26 cellular contexts compared by ENCODE assay signal in the genomic region with DNA sequence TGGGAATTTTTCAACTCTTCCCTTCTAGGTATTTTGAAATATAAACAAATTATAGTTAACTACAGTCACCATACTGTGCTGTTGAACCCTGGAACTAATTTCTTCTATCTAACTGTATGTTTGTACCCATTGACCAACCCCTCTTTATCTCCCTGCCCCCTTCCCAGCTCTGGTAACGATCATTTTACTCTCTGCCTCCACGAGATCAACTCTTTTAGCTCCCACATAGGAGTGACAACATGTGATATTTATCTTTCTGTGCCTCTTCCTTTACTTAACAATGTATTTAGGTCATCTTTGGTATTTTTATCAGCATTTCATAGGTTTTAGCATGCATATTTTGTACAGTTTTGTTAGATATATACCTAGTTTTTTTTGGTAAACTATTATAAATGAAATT.
"Had no signal": no experiment of that assay in that cellular context is flagged by ENCODE, and none has a peak within 500 bp of the region (broad histone marks: within the 10 kb centered on the region; RNA-seq: fewer than 3 reads in every experiment).

No MANE protein-coding gene starts in this region.

- ATAC-seq: activated naive CD8-positive, alpha-beta T cell treated with anti-CD3 and anti-CD28 coated beads, Interleukin-2, amount 50 U/mL, for 24 hours; left cardiac atrium; left ventricle myocardium superior; natural killer cell; right cardiac atrium; T-cell had no signal

- H3K9me3 ChIP-seq: esophagus squamous epithelium, spleen, thoracic aorta had no signal

- H3K27ac Mint-ChIP-seq: activated CD4-positive, alpha-beta memory T cell treated with anti-CD3 and anti-CD28 coated beads, Interleukin-2, amount 10 ng/mL, durations not matched to agents 7 days and 5 days; activated CD4-positive, alpha-beta T cell treated with anti-CD3 and anti-CD28 coated beads, Interleukin-2, amount 10 ng/mL, durations not matched to agents 24 days and 14 days; activated naive CD4-positive, alpha-beta T cell treated with anti-CD3 and anti-CD28 coated beads, Interleukin-2, amount 10 ng/mL, durations not matched to agents 7 days and 5 days; activated naive CD8-positive, alpha-beta T cell treated with anti-CD3 and anti-CD28 coated beads, Interleukin-2, amount 50 U/mL, for 24 hours; activated T-cell treated with anti-CD3 and anti-CD28 coated beads, Interleukin-2, amount 50 U/mL, for 24 hours; natural killer cell; stimulated activated naive CD8-positive, alpha-beta T cell treated with anti-CD3 and anti-CD28 coated beads, Interleukin-15, Interleukin-2, amounts not matched to agents 100 ng/mL and 50 ng/mL, for 24 hours; T-cell; T-helper 2 cell treated with Interferon-gamma antibody and Interleukin-4, amounts not matched to agents 5 μg/mL and 100 μg/mL, for 36 hours had no signal

- H3K36me3 ChIP-seq: thoracic aorta had no signal

- H3K27ac ChIP-seq: esophagus squamous epithelium, spleen, thoracic aorta had no signal

- DNase-seq: activated CD4-positive, alpha-beta memory T cell treated with anti-CD3 and anti-CD28 coated beads, Interleukin-2, amount 10 ng/mL, durations not matched to agents 7 days and 5 days; activated CD4-positive, alpha-beta T cell treated with anti-CD3 and anti-CD28 coated beads, Interleukin-2, amount 10 ng/mL, durations not matched to agents 24 days and 14 days; activated CD4-positive, CD25-positive, alpha-beta regulatory T cell treated with anti-CD3 and anti-CD28 coated beads, Interleukin-2, amount 50 U/mL, for 72 hours; activated CD8-positive, alpha-beta memory T cell treated with anti-CD3 and anti-CD28 coated beads, Interleukin-2, amount 50 U/mL, for 48 hours; activated gamma-delta T cell; activated naive CD4-positive, alpha-beta T cell treated with anti-CD3 and anti-CD28 coated beads, Interleukin-2, amount 10 ng/mL, durations not matched to agents 7 days and 5 days; activated naive CD8-positive, alpha-beta T cell treated with anti-CD3 and anti-CD28 coated beads, Interleukin-2, amount 50 U/mL, for 24 hours; activated T-cell treated with anti-CD3 and anti-CD28 coated beads, Interleukin-2, amount 50 U/mL, for 24 hours; amygdala; caudate nucleus; esophagus squamous epithelium; foreskin melanocyte; islet precursor cell; left cardiac atrium; left ventricle myocardium superior; midbrain; natural killer cell; right cardiac atrium; spleen; stimulated activated CD4-positive, alpha-beta T cell treated with anti-CD3 and anti-CD28 coated beads, Interleukin-2, amount 100 ng/mL, for 48 hours; T-cell; trophoblast cell had no signal

- H3K36me3 Mint-ChIP-seq: natural killer cell had no signal

- H3K27me3 ChIP-seq: esophagus squamous epithelium, spleen had no signal

- H3K9me3 Mint-ChIP-seq: activated CD4-positive, alpha-beta memory T cell treated with anti-CD3 and anti-CD28 coated beads, Interleukin-2, amount 10 ng/mL, durations not matched to agents 7 days and 5 days; activated CD4-positive, alpha-beta T cell treated with anti-CD3 and anti-CD28 coated beads, Interleukin-2, amount 10 ng/mL, durations not matched to agents 24 days and 14 days; activated naive CD4-positive, alpha-beta T cell treated with anti-CD3 and anti-CD28 coated beads, Interleukin-2, amount 10 ng/mL, durations not matched to agents 7 days and 5 days; activated naive CD8-positive, alpha-beta T cell treated with anti-CD3 and anti-CD28 coated beads, Interleukin-2, amount 50 U/mL, for 24 hours; activated T-cell treated with anti-CD3 and anti-CD28 coated beads, Interleukin-2, amount 50 U/mL, for 24 hours; natural killer cell; stimulated activated naive CD8-positive, alpha-beta T cell treated with anti-CD3 and anti-CD28 coated beads, Interleukin-15, Interleukin-2, amounts not matched to agents 100 ng/mL and 50 ng/mL, for 24 hours; T-cell; T-helper 2 cell treated with Interferon-gamma antibody and Interleukin-4, amounts not matched to agents 5 μg/mL and 100 μg/mL, for 36 hours had no signal

- H3K4me3 ChIP-seq: esophagus squamous epithelium, spleen, thoracic aorta had no signal

- H3K27me3 Mint-ChIP-seq: activated CD4-positive, alpha-beta memory T cell treated with anti-CD3 and anti-CD28 coated beads, Interleukin-2, amount 10 ng/mL, durations not matched to agents 7 days and 5 days; activated CD4-positive, alpha-beta T cell treated with anti-CD3 and anti-CD28 coated beads, Interleukin-2, amount 10 ng/mL, durations not matched to agents 24 days and 14 days; activated naive CD4-positive, alpha-beta T cell treated with anti-CD3 and anti-CD28 coated beads, Interleukin-2, amount 10 ng/mL, durations not matched to agents 7 days and 5 days; activated naive CD8-positive, alpha-beta T cell treated with anti-CD3 and anti-CD28 coated beads, Interleukin-2, amount 50 U/mL, for 24 hours; activated T-cell treated with anti-CD3 and anti-CD28 coated beads, Interleukin-2, amount 50 U/mL, for 24 hours; stimulated activated naive CD8-positive, alpha-beta T cell treated with anti-CD3 and anti-CD28 coated beads, Interleukin-15, Interleukin-2, amounts not matched to agents 100 ng/mL and 50 ng/mL, for 24 hours; T-cell had no signal

- H3K4me3 Mint-ChIP-seq: activated CD4-positive, alpha-beta memory T cell treated with anti-CD3 and anti-CD28 coated beads, Interleukin-2, amount 10 ng/mL, durations not matched to agents 7 days and 5 days; activated CD4-positive, alpha-beta T cell treated with anti-CD3 and anti-CD28 coated beads, Interleukin-2, amount 10 ng/mL, durations not matched to agents 24 days and 14 days; activated naive CD4-positive, alpha-beta T cell treated with anti-CD3 and anti-CD28 coated beads, Interleukin-2, amount 10 ng/mL, durations not matched to agents 7 days and 5 days; activated naive CD8-positive, alpha-beta T cell treated with anti-CD3 and anti-CD28 coated beads, Interleukin-2, amount 50 U/mL, for 24 hours; activated T-cell treated with anti-CD3 and anti-CD28 coated beads, Interleukin-2, amount 50 U/mL, for 24 hours; natural killer cell; stimulated activated naive CD8-positive, alpha-beta T cell treated with anti-CD3 and anti-CD28 coated beads, Interleukin-15, Interleukin-2, amounts not matched to agents 100 ng/mL and 50 ng/mL, for 24 hours; T-cell; T-helper 2 cell treated with Interferon-gamma antibody and Interleukin-4, amounts not matched to agents 5 μg/mL and 100 μg/mL, for 36 hours had no signal

- FAIRE-seq: urothelium cell line had no signal
